Comparison of ENCODE assay signal across 25 cellular contexts in genomic region chr4:130703211-130703920, GRCh38.
A peak's percentile ranks its signal among the peaks of the same experiment; 100 is the strongest.
DNase-seq lines count a peak whose midpoint lies in the region; ATAC-seq, FAIRE-seq and TF ChIP-seq lines count a peak whose summit lies in the region.
"Had no signal": no experiment of that assay in that cellular context is flagged by ENCODE, and none has a peak within 500 bp of the region (broad histone marks: within the 10 kb centered on the region; RNA-seq: fewer than 3 reads in every experiment).

No MANE protein-coding gene starts in this region.

- TF ChIP-seq POLR2A in breast epithelium (IDR thresholded peaks at IDR 0.05), result no peak

- H3K9me3 Mint-ChIP-seq in activated CD8-positive, alpha-beta memory T cell treated with anti-CD3 and anti-CD28 coated beads, Interleukin-2, amount 10 ng/mL, durations not matched to agents 7 days and 5 days (ENCODE audit: low read depth), result peaks cover 8% of the 10 kb centered on the region

- H3K36me3 ChIP-seq in mammary epithelial cell (ENCODE audit: insufficient read depth, low read length), result no peaks in the 10 kb centered on the region
- H3K36me3 ChIP-seq in breast epithelium, result no peaks in the 10 kb centered on the region
- no peaks in the 10 kb centered on the region for H3K36me3 ChIP-seq in bronchial epithelial cell (ENCODE audit: control insufficient read depth, insufficient read depth, low read length)
- no peaks in the 10 kb centered on the region for H3K36me3 ChIP-seq in left ventricle myocardium inferior
- H3K36me3 ChIP-seq: BLaER1 treated with 17β-estradiol and CSF1 and Interleukin-3, amounts not matched to agents 10 nM and 100 nM; MG63; Peyer's patch had no signal

- TF ChIP-seq CTCF in mammary epithelial cell (conservative IDR thresholded peaks at IDR 0.05 in 1 of 2, IDR thresholded peaks at IDR 0.05 in 1 of 2; ENCODE audit: extremely low read depth in 1 of 2, insufficient read depth in 1 of 2, low read depth in 1 of 2, low read length in 2 of 2) (no peak), breast epithelium (IDR thresholded peaks at IDR 0.05) (no peak), bronchial epithelial cell (IDR thresholded peaks at IDR 0.05; ENCODE audit: insufficient read depth, low read length, severe bottlenecking) (no peak), left ventricle myocardium inferior (IDR thresholded peaks at IDR 0.05; ENCODE audit: borderline replicate concordance) (no peak)

- peak overlapping the region; percentile 90 for H2AFZ ChIP-seq in mammary epithelial cell (ENCODE audit: low read depth, low read length)

- no peaks in the 10 kb centered on the region for H3K79me2 ChIP-seq in mammary epithelial cell (ENCODE audit: insufficient read depth, low read length)

- no peaks in the 10 kb centered on the region for H3K4me1 Mint-ChIP-seq in activated CD8-positive, alpha-beta memory T cell treated with anti-CD3 and anti-CD28 coated beads, Interleukin-2, amount 10 ng/mL, durations not matched to agents 7 days and 5 days
- H3K4me1 Mint-ChIP-seq: CD4-positive, alpha-beta memory T cell had no signal

- H3K9me3 ChIP-seq in mammary epithelial cell (replicated peaks; ENCODE audit: insufficient read depth, low read length) (no peaks in the 10 kb centered on the region), breast epithelium (no peaks in the 10 kb centered on the region), left ventricle myocardium inferior (replicated peaks) (no peaks in the 10 kb centered on the region)
- H3K9me3 ChIP-seq: BLaER1 treated with 17β-estradiol and CSF1 and Interleukin-3, amounts not matched to agents 10 nM and 100 nM; Caco-2; MG63; Peyer's patch had no signal

- WGBS in mammary epithelial cell (ENCODE audit: low coverage, missing lambda C conversion rate), result 47% methylated on average over 8 of the region's 8 CpGs

- H4K20me1 ChIP-seq in mammary epithelial cell (ENCODE audit: insufficient read depth, low read length), result no peaks in the 10 kb centered on the region
- H4K20me1 ChIP-seq: BLaER1 treated with 17β-estradiol and CSF1 and Interleukin-3, amounts not matched to agents 10 nM and 100 nM had no signal

- H3K9ac ChIP-seq in mammary epithelial cell (ENCODE audit: insufficient read depth, low read length), result no peak overlapping the region
- H3K9ac ChIP-seq: BLaER1 treated with 17β-estradiol and CSF1 and Interleukin-3, amounts not matched to agents 10 nM and 100 nM had no signal

- peak overlapping the region; percentile 81 for H3K27ac ChIP-seq in mammary epithelial cell (ENCODE audit: insufficient read depth, low read depth, low read length)
- H3K27ac ChIP-seq in breast epithelium, result no peak overlapping the region
- H3K27ac ChIP-seq in left ventricle myocardium inferior (replicated peaks), result no peak overlapping the region
- H3K27ac ChIP-seq: BLaER1 treated with 17β-estradiol and CSF1 and Interleukin-3, amounts not matched to agents 10 nM and 100 nM; Peyer's patch; SK-N-MC had no signal

- FAIRE-seq in bronchial epithelial cell (lab: Jason Lieb, UNC), result no peak
- FAIRE-seq: GM12892 had no signal

- no peaks in the 10 kb centered on the region for H3K27me3 Mint-ChIP-seq in activated CD8-positive, alpha-beta memory T cell treated with anti-CD3 and anti-CD28 coated beads, Interleukin-2, amount 10 ng/mL, durations not matched to agents 7 days and 5 days
- H3K27me3 Mint-ChIP-seq: CD4-positive, alpha-beta memory T cell had no signal

- CTCF ChIA-PET in mammary epithelial cell (lab: Charles Lee; ENCODE audit: low non-redundant PET), result no interaction called here
- CTCF ChIA-PET in activated CD8-positive, alpha-beta memory T cell treated with anti-CD3 and anti-CD28 coated beads, Interleukin-2, amount 10 ng/mL, durations not matched to agents 7 days and 5 days (lab: Charles Lee), result no interaction called here

- intact Hi-C loops in mammary epithelial cell (cut with micrococcal nuclease) (loop anchor here (5.0 to 10.0 kb wide), 2 partner anchors 346 to 391 kb away; no protein-coding TSS in a partner anchor), breast epithelium (cut with DNase I; ENCODE audit: low total_unique reads) (loop anchor here (1.0 kb wide), 1 partner anchor 8 kb away; no protein-coding TSS in a partner anchor), left ventricle myocardium inferior (cut with micrococcal nuclease) (no loop called here)

- dilution Hi-C loops in mammary epithelial cell (cut with HindIII; ENCODE audit: low sequenced_read_pairs), result no loop called here

- H3K4me2 ChIP-seq in mammary epithelial cell (ENCODE audit: insufficient read depth, low read depth, low read length), result peak overlapping the region; percentile 37
- H3K4me2 ChIP-seq: BLaER1 treated with 17β-estradiol and CSF1 and Interleukin-3, amounts not matched to agents 10 nM and 100 nM had no signal

- H3K36me3 Mint-ChIP-seq in activated CD8-positive, alpha-beta memory T cell treated with anti-CD3 and anti-CD28 coated beads, Interleukin-2, amount 10 ng/mL, durations not matched to agents 7 days and 5 days, result no peaks in the 10 kb centered on the region
- H3K36me3 Mint-ChIP-seq: CD4-positive, alpha-beta memory T cell had no signal

- no peak for ATAC-seq in GM19452 (IDR thresholded peaks at IDR 0.05; ENCODE audit: unreplicated experiment)
- ATAC-seq in activated CD8-positive, alpha-beta memory T cell treated with anti-CD3 and anti-CD28 coated beads, Interleukin-2, amount 10 ng/mL, durations not matched to agents 7 days and 5 days, result no peak

- H3K4me1 ChIP-seq in mammary epithelial cell (ENCODE audit: insufficient read depth, low read length) (peaks cover 24% of the 10 kb centered on the region), breast epithelium (no peaks in the 10 kb centered on the region), left ventricle myocardium inferior (no peaks in the 10 kb centered on the region)
- H3K4me1 ChIP-seq: BLaER1 treated with 17β-estradiol and CSF1 and Interleukin-3, amounts not matched to agents 10 nM and 100 nM; Caco-2; Peyer's patch had no signal

- no peak overlapping the region for H3K27ac Mint-ChIP-seq in activated CD8-positive, alpha-beta memory T cell treated with anti-CD3 and anti-CD28 coated beads, Interleukin-2, amount 10 ng/mL, durations not matched to agents 7 days and 5 days
- H3K27ac Mint-ChIP-seq: CD4-positive, alpha-beta memory T cell had no signal

- no peaks in the 10 kb centered on the region for H3K27me3 ChIP-seq in mammary epithelial cell (ENCODE audit: insufficient read depth, low read length)
- H3K27me3 ChIP-seq in breast epithelium, result no peaks in the 10 kb centered on the region
- no peaks in the 10 kb centered on the region for H3K27me3 ChIP-seq in bronchial epithelial cell (ENCODE audit: control insufficient read depth, insufficient read depth, low read length)
- H3K27me3 ChIP-seq in left ventricle myocardium inferior (ENCODE audit: low read depth), result no peaks in the 10 kb centered on the region
- H3K27me3 ChIP-seq: BLaER1 treated with 17β-estradiol and CSF1 and Interleukin-3, amounts not matched to agents 10 nM and 100 nM; MG63; Peyer's patch had no signal

- BruUV-seq in mammary epithelial cell (replicated peaks; lab: Mats Ljungman, UMichigan), result TSS peak; percentile 92

- in situ Hi-C loops in mammary epithelial cell (cut with MboI; ENCODE audit: low sequenced_read_pairs in 2 of 2), result no loop called here

- H3K4me3 ChIP-seq in mammary epithelial cell (replicated peaks in 1 of 3; ENCODE audit: insufficient read depth in 1 of 3, low read depth in 2 of 3, low read length in 3 of 3) (no peak overlapping the region), breast epithelium (no peak overlapping the region), bronchial epithelial cell (ENCODE audit: low read depth, low read length) (no peak overlapping the region), left ventricle myocardium inferior (no peak overlapping the region)
- H3K4me3 ChIP-seq: BLaER1 treated with 17β-estradiol and CSF1 and Interleukin-3, amounts not matched to agents 10 nM and 100 nM; MG63; Peyer's patch; SK-N-MC had no signal

- H3K4me3 Mint-ChIP-seq in activated CD8-positive, alpha-beta memory T cell treated with anti-CD3 and anti-CD28 coated beads, Interleukin-2, amount 10 ng/mL, durations not matched to agents 7 days and 5 days, result no peak overlapping the region
- H3K4me3 Mint-ChIP-seq: CD4-positive, alpha-beta memory T cell had no signal

- DNase-seq in mammary epithelial cell (peak; percentile 83), breast epithelium (ENCODE audit: low spot score in 2 of 2) (no peak), bronchial epithelial cell (ENCODE audit: low read depth) (peak; percentile 7), kidney glomerular epithelial cell (lab: John Stamatoyannopoulos, UW) (peak; percentile 45), left ventricle myocardium inferior (no peak), GF-D8 (lab: John Stamatoyannopoulos, UW) (no peak)
- no peak for DNase-seq in activated CD8-positive, alpha-beta memory T cell treated with anti-CD3 and anti-CD28 coated beads, Interleukin-2, amount 10 ng/mL, durations not matched to agents 7 days and 5 days
- DNase-seq: 8988T; Caco-2; CD4-positive, alpha-beta memory T cell; DMS 273 treated with DMSO at 0.1 percent for 48 hours; DMS79 treated with DMSO at 0.1 percent for 48 hours; MG63; NCI-H1417 treated with DMSO at 0.1 percent for 48 hours; NCI-H1930; NCI-H226; NCI-H510A treated with DMSO at 0.1 percent for 48 hours; NCI-H774; NK-92 treated with Interleukin-12 subunit alpha and Interleukin-12 subunit beta, amount 100 ng/mL, for 24 hours; Peyer's patch; Right ventricle myocardium superior had no signal

Comparison
In these comparisons a context has a peak if more than half of its experiments do, and no peak if none do; other contexts are left out.
1. DNase-seq: peak in mammary epithelial cell (single experiment), bronchial epithelial cell (single experiment) and kidney glomerular epithelial cell (single experiment); none in breast epithelium (0 of 2), left ventricle myocardium inferior (single experiment), GF-D8 (single experiment) and activated CD8-positive, alpha-beta memory T cell treated with anti-CD3 and anti-CD28 coated beads, Interleukin-2, amount 10 ng/mL, durations not matched to agents 7 days and 5 days (single experiment).